In genomic region chr3:157427906-157428305, GRCh38 we compare ENCODE assay signal across 23 cellular contexts. TPM values are rescaled to one million over a fixed set of nuclear protein-coding genes. Genes with fewer than 3 reads are reported as not detected.
"Had no signal": no experiment of that assay in that cellular context is flagged by ENCODE, and none has a peak within 500 bp of the region (broad histone marks: within the 10 kb centered on the region; RNA-seq: fewer than 3 reads in every experiment).

No MANE protein-coding gene starts in this region.

- H3K4me3 Mint-ChIP-seq: activated B cell treated with CpG ODN at 0.5 μM for 24 hours; activated CD4-positive, alpha-beta T cell treated with anti-CD3 and anti-CD28 coated beads for 36 hours; activated T-cell treated with anti-CD3 and anti-CD28 coated beads, Interleukin-2, amount 50 U/mL, for 4 hours; mesothelial cell of epicardium; natural killer cell; T-helper 17 cell had no signal

- H3K9me3 Mint-ChIP-seq: activated T-helper 2 cell treated with anti-CD3 and anti-CD28 coated beads, Interferon-gamma antibody, Interleukin-2, Interleukin-4, amounts not matched to agents 10 μg/mL and 5 μg/mL and 100 μg/mL, durations not matched to agents 14 hours and 24 hours and 36 hours had no signal

- H3K36me3 ChIP-seq: neutrophil, ovary had no signal

- DNase-seq: activated B cell treated with CpG ODN at 0.5 μM for 24 hours; activated CD4-positive, alpha-beta T cell treated with anti-CD3 and anti-CD28 coated beads for 36 hours; activated CD4-positive, alpha-beta T cell treated with anti-CD3 and anti-CD28 coated beads, Interleukin-2, amount 50 U/mL, for 48 hours; activated CD8-positive, alpha-beta memory T cell treated with anti-CD3 and anti-CD28 coated beads, Interleukin-2, amount 50 U/mL, for 48 hours; activated naive CD4-positive, alpha-beta T cell; activated T-cell treated with anti-CD3 and anti-CD28 coated beads, Interleukin-2, amount 50 U/mL, for 4 hours; body of pancreas; dermis blood vessel endothelial cell; effector memory CD4-positive, alpha-beta T cell; hypothalamus; left ventricle myocardium superior; mammary epithelial cell; natural killer cell; ovary; right cardiac atrium; stimulated activated CD4-positive, alpha-beta T cell treated with anti-CD3 and anti-CD28 coated beads, Interleukin-4, amount 100 ng/mL, for 24 hours; stimulated activated naive CD4-positive, alpha-beta T cell treated with Interleukin-2 at 50 U/mL for 16 hours; T-helper 17 cell; upper lobe of left lung had no signal

- H3K36me3 Mint-ChIP-seq: natural killer cell had no signal

- H3K4me3 ChIP-seq: body of pancreas, ovary, upper lobe of left lung had no signal

- H3K27ac Mint-ChIP-seq: activated B cell treated with CpG ODN at 0.5 μM for 24 hours; activated CD4-positive, alpha-beta T cell treated with anti-CD3 and anti-CD28 coated beads for 36 hours; activated T-helper 2 cell treated with anti-CD3 and anti-CD28 coated beads, Interferon-gamma antibody, Interleukin-2, Interleukin-4, amounts not matched to agents 10 μg/mL and 5 μg/mL and 100 μg/mL, durations not matched to agents 14 hours and 24 hours and 36 hours; mesothelial cell of epicardium; natural killer cell; T-helper 17 cell had no signal

- H3K4me1 Mint-ChIP-seq: activated B cell treated with CpG ODN at 0.5 μM for 24 hours; activated CD4-positive, alpha-beta T cell treated with anti-CD3 and anti-CD28 coated beads for 36 hours; natural killer cell; T-helper 17 cell had no signal

- H3K27me3 Mint-ChIP-seq: activated B cell treated with CpG ODN at 0.5 μM for 24 hours, T-helper 17 cell had no signal

- H3K27me3 ChIP-seq: body of pancreas, neutrophil, ovary, upper lobe of left lung had no signal

- H3K4me1 ChIP-seq: body of pancreas, upper lobe of left lung had no signal

- H3K9me3 ChIP-seq: body of pancreas, neutrophil, ovary, upper lobe of left lung had no signal

- H3K27ac ChIP-seq: body of pancreas, neutrophil, ovary, upper lobe of left lung had no signal

RNA-seq across cellular contexts. Expression of gene PTX3, which starts 8.7 kb away (rescaled TPM):
- total RNA-seq: activated B cell treated with CpG ODN at 0.5 μM for 24 hours; activated CD8-positive, alpha-beta memory T cell treated with anti-CD3 and anti-CD28 coated beads for 36 hours; activated T-helper 2 cell treated with anti-CD3 and anti-CD28 coated beads, Interferon-gamma antibody, Interleukin-2, Interleukin-4, amounts not matched to agents 10 μg/mL and 5 μg/mL and 100 μg/mL, durations not matched to agents 14 hours and 24 hours and 36 hours had no signal
